Comparison of ENCODE assay signal across 22 cellular contexts in genomic region chr11:2215561-2216399, GRCh38. TPM values are rescaled to one million over a fixed set of nuclear protein-coding genes. Genes with fewer than 3 reads are reported as not detected.
DNase-seq lines count a peak whose midpoint lies in the region; ATAC-seq, FAIRE-seq and TF ChIP-seq lines count a peak whose summit lies in the region.
"Had no signal": no experiment of that assay in that cellular context is flagged by ENCODE, and none has a peak within 500 bp of the region (broad histone marks: within the 10 kb centered on the region; RNA-seq: fewer than 3 reads in every experiment).

No MANE protein-coding gene starts in this region.

- no peak for TF ChIP-seq POLR2A in GM12892 (IDR thresholded peaks at IDR 0.05; ENCODE audit: low read depth, low read length)

- POLR2A ChIA-PET in GM10248 (lab: Yijun Ruan, JAX) = no interaction called here

- no peaks in the 10 kb centered on the region for H3K36me3 Mint-ChIP-seq in activated naive CD4-positive, alpha-beta T cell treated with anti-CD3 and anti-CD28 coated beads for 36 hours (ENCODE audit: low read depth)
- no peaks in the 10 kb centered on the region for H3K36me3 Mint-ChIP-seq in activated naive CD8-positive, alpha-beta T cell treated with anti-CD3 and anti-CD28 coated beads, Interleukin-2, amount 50 U/mL, for 24 hours (ENCODE audit: low read depth)
- H3K36me3 Mint-ChIP-seq: neural progenitor cell had no signal

- H3K27ac ChIP-seq in colonic mucosa = no peak overlapping the region
- H3K27ac ChIP-seq in osteoblast (ENCODE audit: low read depth, low read length) = no peak overlapping the region
- H3K27ac ChIP-seq: brain microvascular endothelial cell, foreskin keratinocyte, neural progenitor cell had no signal

- H3K4me2 ChIP-seq in osteoblast (ENCODE audit: insufficient read depth, low read length) = no peak overlapping the region
- H3K4me2 ChIP-seq: neural progenitor cell had no signal

- no peaks in the 10 kb centered on the region for H3K4me1 ChIP-seq in colonic mucosa
- H3K4me1 ChIP-seq in osteoblast (ENCODE audit: insufficient read depth, low read length) = no peaks in the 10 kb centered on the region
- H3K4me1 ChIP-seq: foreskin keratinocyte had no signal

- no peaks in the 10 kb centered on the region for H3K36me3 ChIP-seq in colonic mucosa
- H3K36me3 ChIP-seq in osteoblast (ENCODE audit: insufficient read depth, low read length) = no peaks in the 10 kb centered on the region
- H3K36me3 ChIP-seq: brain microvascular endothelial cell, neural progenitor cell had no signal

- H3K9me3 ChIP-seq in colonic mucosa = no peaks in the 10 kb centered on the region
- no peaks in the 10 kb centered on the region for H3K9me3 ChIP-seq in osteoblast (ENCODE audit: low read depth, low read length)

- DNase-seq in DMS53 (lab: John Stamatoyannopoulos, UW) (peak; percentile 79), GM10248 (ENCODE audit: extremely low spot score) (peak; percentile 13), colonic mucosa (peak; percentile 17), osteoblast (ENCODE audit: insufficient read length, low spot score, missing footprints) (peak; percentile 45), GM12892 (ENCODE audit: insufficient read length) (no peak)
- DNase-seq in activated naive CD4-positive, alpha-beta T cell treated with anti-CD3 and anti-CD28 coated beads for 36 hours = no peak
- no peak for DNase-seq in activated naive CD8-positive, alpha-beta T cell treated with anti-CD3 and anti-CD28 coated beads, Interleukin-2, amount 50 U/mL, for 24 hours
- DNase-seq: activated T-cell treated with anti-CD3 and anti-CD28 coated beads, Interleukin-2, amount 50 U/mL, for 48 hours; brain microvascular endothelial cell; CD8-positive, alpha-beta memory T cell; foreskin keratinocyte; hippocampal formation; Kasumi-1; NCI-H1092; NCI-H2029 treated with DMSO at 0.1 percent for 48 hours; RPMI8226; stimulated activated CD4-positive, alpha-beta T cell treated with anti-CD3 and anti-CD28 coated beads, Interleukin-12 subunit alpha, Interleukin-12 subunit beta, amount 100 ng/mL, for 4 hours had no signal

- no peak for ATAC-seq in activated naive CD8-positive, alpha-beta T cell treated with anti-CD3 and anti-CD28 coated beads, Interleukin-2, amount 50 U/mL, for 24 hours
- ATAC-seq: foreskin keratinocyte had no signal

- H3K27ac Mint-ChIP-seq in activated naive CD4-positive, alpha-beta T cell treated with anti-CD3 and anti-CD28 coated beads for 36 hours = no peak overlapping the region
- no peak overlapping the region for H3K27ac Mint-ChIP-seq in activated naive CD8-positive, alpha-beta T cell treated with anti-CD3 and anti-CD28 coated beads, Interleukin-2, amount 50 U/mL, for 24 hours

- TF ChIP-seq CTCF in GM10248 (IDR thresholded peaks at IDR 0.05; ENCODE audit: control extremely low read depth, extremely low read depth, low read depth, missing control alignments) (no peak), colonic mucosa (IDR thresholded peaks at IDR 0.05) (no peak), osteoblast (IDR thresholded peaks at IDR 0.05; ENCODE audit: extremely low read depth, low read depth, low read length) (no peak)

- H4K20me1 ChIP-seq in osteoblast (ENCODE audit: insufficient read depth, low read length) = no peaks in the 10 kb centered on the region

- intact Hi-C loops in colonic mucosa (cut with DNase I) = no loop called here
- intact Hi-C loops in activated naive CD4-positive, alpha-beta T cell treated with anti-CD3 and anti-CD28 coated beads for 36 hours (cut with micrococcal nuclease) = no loop called here

- FAIRE-seq in GM12892 (lab: Jason Lieb, UNC) = no peak
- FAIRE-seq: keratinocyte, TTC549 had no signal

- no peak overlapping the region for H3K4me3 Mint-ChIP-seq in activated naive CD4-positive, alpha-beta T cell treated with anti-CD3 and anti-CD28 coated beads for 36 hours
- H3K4me3 Mint-ChIP-seq in activated naive CD8-positive, alpha-beta T cell treated with anti-CD3 and anti-CD28 coated beads, Interleukin-2, amount 50 U/mL, for 24 hours = no peak overlapping the region
- H3K4me3 Mint-ChIP-seq: neural progenitor cell had no signal

- no peak overlapping the region for H3K4me3 ChIP-seq in colonic mucosa
- H3K4me3 ChIP-seq in osteoblast (ENCODE audit: insufficient read depth, low read length) = no peak overlapping the region
- H3K4me3 ChIP-seq: neural progenitor cell had no signal

- H3K27me3 Mint-ChIP-seq in activated naive CD4-positive, alpha-beta T cell treated with anti-CD3 and anti-CD28 coated beads for 36 hours (ENCODE audit: low read depth) = peaks cover 3% of the 10 kb centered on the region
- H3K27me3 Mint-ChIP-seq in activated naive CD8-positive, alpha-beta T cell treated with anti-CD3 and anti-CD28 coated beads, Interleukin-2, amount 50 U/mL, for 24 hours = no peaks in the 10 kb centered on the region

- H2AFZ ChIP-seq in osteoblast (ENCODE audit: low read length) = no peak overlapping the region
- H2AFZ ChIP-seq: neural progenitor cell had no signal

- H3K9me3 Mint-ChIP-seq in activated naive CD4-positive, alpha-beta T cell treated with anti-CD3 and anti-CD28 coated beads for 36 hours = no peaks in the 10 kb centered on the region
- no peaks in the 10 kb centered on the region for H3K9me3 Mint-ChIP-seq in activated naive CD8-positive, alpha-beta T cell treated with anti-CD3 and anti-CD28 coated beads, Interleukin-2, amount 50 U/mL, for 24 hours
- H3K9me3 Mint-ChIP-seq: CD8-positive, alpha-beta memory T cell; neural progenitor cell had no signal

- no peaks in the 10 kb centered on the region for H3K79me2 ChIP-seq in osteoblast (ENCODE audit: insufficient read depth, low read length)

- CTCF ChIA-PET in GM10248 (lab: Yijun Ruan, JAX) = no interaction called here
- CTCF ChIA-PET in activated naive CD4-positive, alpha-beta T cell treated with anti-CD3 and anti-CD28 coated beads for 36 hours (lab: Charles Lee) = no interaction called here

- H3K4me1 Mint-ChIP-seq in activated naive CD4-positive, alpha-beta T cell treated with anti-CD3 and anti-CD28 coated beads for 36 hours (ENCODE audit: low read depth) = peaks cover 10% of the 10 kb centered on the region
- peaks cover 13% of the 10 kb centered on the region for H3K4me1 Mint-ChIP-seq in activated naive CD8-positive, alpha-beta T cell treated with anti-CD3 and anti-CD28 coated beads, Interleukin-2, amount 50 U/mL, for 24 hours

- no peak overlapping the region for H3K9ac ChIP-seq in colonic mucosa (ENCODE audit: low read depth in 2 of 2, low read length in 2 of 2)
- H3K9ac ChIP-seq: neural progenitor cell had no signal

- H3K27me3 ChIP-seq in colonic mucosa = no peaks in the 10 kb centered on the region
- peaks cover 9% of the 10 kb centered on the region for H3K27me3 ChIP-seq in osteoblast (ENCODE audit: insufficient read depth, low read length)

RNA-seq across cellular contexts. Expression of gene TH, which starts 44.2 kb away (rescaled TPM):
- under 1 TPM in 1 of 2 donors, not detected in 1; 0.15 TPM for total RNA-seq in colonic mucosa
- under 0.01 TPM in 1 of 2 replicates, not detected in the other for total RNA-seq in osteoblast
- not detected for total RNA-seq in activated naive CD4-positive, alpha-beta T cell treated with anti-CD3 and anti-CD28 coated beads for 36 hours
- polyA plus RNA-seq in GM12892 (2012; ENCODE audit: missing spikeins) = not detected
- total RNA-seq: CD8-positive, alpha-beta memory T cell; HT1080; NCI-H460 had no signal
- polyA plus RNA-seq: CD8-positive, alpha-beta memory T cell had no signal

RNA-seq across cellular contexts. Expression of gene ASCL2, which starts 54.6 kb away (rescaled TPM):
- total RNA-seq in colonic mucosa (10 to 100 TPM in 1 of 2 donors, 1 to 10 TPM in 1; 4.8 to 16.4 TPM), osteoblast (not detected in 2 replicates)
- total RNA-seq in activated naive CD4-positive, alpha-beta T cell treated with anti-CD3 and anti-CD28 coated beads for 36 hours = not detected
- polyA plus RNA-seq in GM12892 (2012; ENCODE audit: missing spikeins) = not detected
- total RNA-seq: HT1080, NCI-H460 had no signal

RNA-seq across cellular contexts. Expression of gene INS, which starts 54.8 kb away (rescaled TPM):
- total RNA-seq in colonic mucosa (under 1 TPM in 1 of 2 donors, not detected in 1; 0.84 TPM), osteoblast (not detected in 2 replicates)
- total RNA-seq in activated naive CD4-positive, alpha-beta T cell treated with anti-CD3 and anti-CD28 coated beads for 36 hours = not detected
- polyA plus RNA-seq in GM12892 (2012; ENCODE audit: missing spikeins) = not detected
- total RNA-seq: CD8-positive, alpha-beta memory T cell; foreskin keratinocyte; HT1080; NCI-H460 had no signal
- polyA plus RNA-seq: CD8-positive, alpha-beta memory T cell; foreskin keratinocyte; keratinocyte had no signal

Comparison
In these comparisons a context has a peak if more than half of its experiments do, and no peak if none do; other contexts are left out.
1. DNase-seq: peak in DMS53 (single experiment), GM10248 (single experiment), colonic mucosa (single experiment) and osteoblast (single experiment); none in activated naive CD4-positive, alpha-beta T cell treated with anti-CD3 and anti-CD28 coated beads for 36 hours (single experiment), GM12892 (single experiment) and activated naive CD8-positive, alpha-beta T cell treated with anti-CD3 and anti-CD28 coated beads, Interleukin-2, amount 50 U/mL, for 24 hours (single experiment).